Comparison of ENCODE assay signal across 17 cellular contexts in genomic region chr1:218365600-218365999, GRCh38. TPM values are rescaled to one million over a fixed set of nuclear protein-coding genes. Genes with fewer than 3 reads are reported as not detected.
DNase-seq lines count a peak whose midpoint lies in the region; ATAC-seq and TF ChIP-seq lines count a peak whose summit lies in the region.
"Had no signal": no experiment of that assay in that cellular context is flagged by ENCODE, and none has a peak within 500 bp of the region (broad histone marks: within the 10 kb centered on the region; RNA-seq: fewer than 3 reads in every experiment).

No MANE protein-coding gene starts in this region.

- H3K9me3 ChIP-seq in right atrium auricular region, result no peaks in the 10 kb centered on the region
- H3K9me3 ChIP-seq: mucosa of descending colon, pancreas had no signal

- H3K27ac ChIP-seq in right atrium auricular region (peak overlapping the region; percentile 44 to 54), rectal smooth muscle tissue (ENCODE audit: low read depth, low read length) (peak overlapping the region; percentile 27)
- H3K27ac ChIP-seq: pancreas had no signal

- no peak overlapping the region for H3K4me3 Mint-ChIP-seq in activated naive CD8-positive, alpha-beta T cell
- H3K4me3 Mint-ChIP-seq in activated naive CD8-positive, alpha-beta T cell treated with anti-CD3 and anti-CD28 coated beads, Interleukin-2, amount 50 U/mL, for 24 hours, result no peak overlapping the region

- H3K9me3 Mint-ChIP-seq in activated naive CD8-positive, alpha-beta T cell (ENCODE audit: low read depth), result no peaks in the 10 kb centered on the region
- no peaks in the 10 kb centered on the region for H3K9me3 Mint-ChIP-seq in activated naive CD8-positive, alpha-beta T cell treated with anti-CD3 and anti-CD28 coated beads, Interleukin-2, amount 50 U/mL, for 24 hours

- H3K27me3 ChIP-seq in right atrium auricular region (no peaks in the 10 kb centered on the region), rectal smooth muscle tissue (ENCODE audit: control insufficient read depth, insufficient read depth, low read length) (no peaks in the 10 kb centered on the region)
- H3K27me3 ChIP-seq: dorsolateral prefrontal cortex, pancreas had no signal

- peaks cover 5% of the 10 kb centered on the region for H3K4me1 Mint-ChIP-seq in activated naive CD8-positive, alpha-beta T cell (ENCODE audit: low read depth)
- peaks cover 5% of the 10 kb centered on the region for H3K4me1 Mint-ChIP-seq in activated naive CD8-positive, alpha-beta T cell treated with anti-CD3 and anti-CD28 coated beads, Interleukin-2, amount 50 U/mL, for 24 hours

- peaks cover 0 to 19% of the 10 kb centered on the region in 2 donors for H3K4me1 ChIP-seq in right atrium auricular region
- peaks cover 20% of the 10 kb centered on the region for H3K4me1 ChIP-seq in rectal smooth muscle tissue (ENCODE audit: control insufficient read depth, insufficient read depth, low read length)

- no peaks in the 10 kb centered on the region for H3K36me3 Mint-ChIP-seq in activated naive CD8-positive, alpha-beta T cell
- no peaks in the 10 kb centered on the region for H3K36me3 Mint-ChIP-seq in activated naive CD8-positive, alpha-beta T cell treated with anti-CD3 and anti-CD28 coated beads, Interleukin-2, amount 50 U/mL, for 24 hours (ENCODE audit: low read depth)

- no peaks in the 10 kb centered on the region for H3K27me3 Mint-ChIP-seq in activated naive CD8-positive, alpha-beta T cell
- H3K27me3 Mint-ChIP-seq in activated naive CD8-positive, alpha-beta T cell treated with anti-CD3 and anti-CD28 coated beads, Interleukin-2, amount 50 U/mL, for 24 hours, result peaks cover 5% of the 10 kb centered on the region

- no peak overlapping the region for H3K4me3 ChIP-seq in right atrium auricular region
- H3K4me3 ChIP-seq in rectal smooth muscle tissue (ENCODE audit: low read length), result no peak overlapping the region
- H3K4me3 ChIP-seq: dorsolateral prefrontal cortex, mucosa of descending colon, pancreas had no signal

- no peaks in the 10 kb centered on the region for H3K36me3 ChIP-seq in right atrium auricular region
- H3K36me3 ChIP-seq in rectal smooth muscle tissue (ENCODE audit: control insufficient read depth, insufficient read depth, low read length), result no peaks in the 10 kb centered on the region
- H3K36me3 ChIP-seq: pancreas had no signal

- no peak for TF ChIP-seq CTCF in right atrium auricular region (IDR thresholded peaks at IDR 0.05)

- no peak overlapping the region for H3K9ac ChIP-seq in rectal smooth muscle tissue (ENCODE audit: low read length)

- peak overlapping the region; percentile 28 for H3K27ac Mint-ChIP-seq in activated naive CD8-positive, alpha-beta T cell
- no peak overlapping the region for H3K27ac Mint-ChIP-seq in activated naive CD8-positive, alpha-beta T cell treated with anti-CD3 and anti-CD28 coated beads, Interleukin-2, amount 50 U/mL, for 24 hours

- ATAC-seq in activated naive CD8-positive, alpha-beta T cell treated with anti-CD3 and anti-CD28 coated beads, Interleukin-2, amount 50 U/mL, for 24 hours, result no peak
- ATAC-seq in HG02571 (IDR thresholded peaks at IDR 0.05; ENCODE audit: unreplicated experiment), result no peak
- ATAC-seq in HG03432 (IDR thresholded peaks at IDR 0.05; ENCODE audit: unreplicated experiment), result no peak
- no peak for ATAC-seq in HG03196 (IDR thresholded peaks at IDR 0.05; ENCODE audit: unreplicated experiment)
- ATAC-seq: esophagus mucosa, mucosa of descending colon, pancreas had no signal

- no peak for DNase-seq in activated naive CD8-positive, alpha-beta T cell treated with anti-CD3 and anti-CD28 coated beads, Interleukin-2, amount 50 U/mL, for 24 hours
- DNase-seq in right atrium auricular region (ENCODE audit: low spot score), result no peak
- no peak for DNase-seq in SIG-M5 treated with dmso at 0.1 percent for 504 hours (lab: John Stamatoyannopoulos, UW; ENCODE audit: unreplicated experiment)
- DNase-seq: activated gamma-delta T cell treated with Interleukin-2 at 50 U/mL for 16 hours, HCEC 1CT, kidney, mucosa of descending colon, NCI-H774, pancreas, T-helper 1 cell had no signal

RNA-seq across cellular contexts. Expression of gene TGFB2, which starts 20.5 kb away (rescaled TPM):
- 1 to 10 TPM; 4.3 to 8.7 TPM for total RNA-seq in right atrium auricular region
